ENCODE assay signal across 9 cellular contexts in the genomic region with DNA sequence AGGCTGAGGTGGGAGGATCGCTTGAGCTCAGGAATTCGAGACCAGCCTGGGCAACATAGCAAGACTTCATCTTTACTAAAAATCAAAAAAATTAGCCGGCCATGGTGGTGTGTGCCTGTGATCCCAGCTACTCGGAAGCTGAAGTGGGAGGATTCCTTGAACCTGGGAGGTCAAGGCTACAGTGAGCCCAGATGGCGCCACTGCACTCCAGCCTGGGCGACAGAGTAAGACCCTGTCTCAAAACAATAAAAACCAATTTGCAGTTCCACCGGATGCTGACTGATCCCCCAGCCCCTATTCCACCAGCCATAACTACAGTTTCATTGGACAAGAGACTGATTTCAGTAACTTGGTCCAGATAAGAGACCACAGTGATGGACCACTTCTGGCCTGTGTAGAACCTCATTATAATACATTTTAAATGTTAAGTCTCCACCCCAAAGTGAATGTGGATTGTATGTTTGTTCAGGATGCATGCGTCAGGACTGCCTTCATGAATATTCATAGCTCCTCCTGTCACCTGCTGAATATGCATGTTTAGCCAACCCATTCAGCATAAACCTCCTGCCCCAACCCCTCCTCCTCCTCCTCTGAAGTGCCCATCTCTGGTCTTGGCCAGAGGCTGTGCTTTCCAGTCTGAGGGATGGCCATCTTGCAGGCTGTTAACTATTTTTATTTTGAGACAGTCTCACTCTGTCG. TPM values are rescaled to one million over a fixed set of nuclear protein-coding genes. Genes with fewer than 3 reads are reported as not detected.
A peak's percentile ranks its signal among the peaks of the same experiment; 100 is the strongest.
DNase-seq lines count a peak whose midpoint lies in the region; ATAC-seq and TF ChIP-seq lines count a peak whose summit lies in the region.
"Had no signal": no experiment of that assay in that cellular context is flagged by ENCODE, and none has a peak within 500 bp of the region (broad histone marks: within the 10 kb centered on the region; RNA-seq: fewer than 3 reads in every experiment).

No MANE protein-coding gene starts in this region.

- no peak for ATAC-seq in T-helper 17 cell
- ATAC-seq in GM21786 (IDR thresholded peaks at IDR 0.05; ENCODE audit: unreplicated experiment) = no peak

- H3K27me3 ChIP-seq in hepatocyte = no peaks in the 10 kb centered on the region

- no peaks in the 10 kb centered on the region for H3K9me2 ChIP-seq in hepatocyte (replicated peaks; ENCODE audit: insufficient read depth)

- peaks cover 14% of the 10 kb centered on the region for H3K4me1 ChIP-seq in hepatocyte (ENCODE audit: insufficient read depth)

- H3K27ac Mint-ChIP-seq in T-helper 17 cell = peak overlapping the region; percentile 92

- in situ Hi-C loops in GM13977 (cut with MboI; ENCODE audit: low pct_unique_long_range_greater_than_20kb, low sequenced_read_pairs, unreplicated experiment) = no loop called here

- H3K4me2 ChIP-seq in hepatocyte = peak overlapping the region; percentile 95

- DNase-seq in GM13977 (ENCODE audit: low spot score) (peak; percentile 20), T-helper 17 cell (no peak), hepatocyte (ENCODE audit: low spot score) (no peak), NCI-H2171 (lab: John Stamatoyannopoulos, UW) (no peak), GDM1 (lab: John Stamatoyannopoulos, UW) (no peak)
- DNase-seq in stimulated activated CD4-positive, alpha-beta T cell treated with anti-CD3 and anti-CD28 coated beads, Interleukin-1b, Interleukin-23, amount 100 ng/mL, for 48 hours = no peak
- DNase-seq: NCI-H226 had no signal

- peaks cover 14% of the 10 kb centered on the region for H4K20me1 ChIP-seq in hepatocyte (ENCODE audit: insufficient read depth, poor library complexity, severe bottlenecking)

- H3K27ac ChIP-seq in C4-2B (peak overlapping the region; percentile 97), hepatocyte (no peak overlapping the region)

- H2AFZ ChIP-seq in hepatocyte = no peak overlapping the region

- peaks cover 32% of the 10 kb centered on the region for H3K4me1 Mint-ChIP-seq in T-helper 17 cell

- H3K4me3 ChIP-seq in hepatocyte = no peak overlapping the region

- 82% methylated on average over 9 of the region's 9 CpGs for WGBS in hepatocyte (ENCODE audit: low lambda C conversion rate, missing lambda C conversion rate)

- TF ChIP-seq CTCF in C4-2B (conservative IDR thresholded peaks at IDR 0.05) (no peak), GM13977 (IDR thresholded peaks at IDR 0.05; ENCODE audit: extremely low read depth, insufficient read depth, missing control alignments) (no peak), hepatocyte (IDR thresholded peaks at IDR 0.05; ENCODE audit: poor library complexity) (no peak)

- H3K36me3 ChIP-seq in hepatocyte (replicated peaks; ENCODE audit: insufficient read depth, low read depth) = no peaks in the 10 kb centered on the region

- peaks cover 5% of the 10 kb centered on the region for H3K36me3 Mint-ChIP-seq in T-helper 17 cell (ENCODE audit: low read depth)

- no peaks in the 10 kb centered on the region for H3K27me3 Mint-ChIP-seq in T-helper 17 cell

- H3K9me3 ChIP-seq in T-helper 17 cell (ENCODE audit: control insufficient read depth, low read length, poor library complexity, severe bottlenecking) (no peaks in the 10 kb centered on the region), hepatocyte (ENCODE audit: low read depth) (no peaks in the 10 kb centered on the region)

- peak overlapping the region; percentile 28 for H3K4me3 Mint-ChIP-seq in T-helper 17 cell

- peaks cover 72% of the 10 kb centered on the region for H3K79me2 ChIP-seq in hepatocyte

RNA-seq across cellular contexts. Expression of gene SLBP, which starts 2.3 kb away (rescaled TPM):
- total RNA-seq in T-helper 17 cell (10 to 100 TPM; 24.9 to 36.0 TPM), hepatocyte (48.2 and 82.5 TPM in 2 replicates)
- polyA plus RNA-seq in hepatocyte = 81.8 and 84.0 TPM in 2 replicates

RNA-seq across cellular contexts. Expression of gene TMEM129, which starts 6.7 kb away (rescaled TPM):
- 10 to 100 TPM; 18.4 to 18.5 TPM for total RNA-seq in T-helper 17 cell
- total RNA-seq in hepatocyte = 36.1 and 40.8 TPM in 2 replicates
- polyA plus RNA-seq in hepatocyte = 57.8 and 59.4 TPM in 2 replicates

RNA-seq across cellular contexts. Expression of gene TACC3, which starts 6.9 kb away (rescaled TPM):
- total RNA-seq in T-helper 17 cell (10 to 100 TPM; 73.4 to 91.8 TPM), hepatocyte (9.3 and 10.5 TPM in 2 replicates)
- 14.8 and 16.7 TPM in 2 replicates for polyA plus RNA-seq in hepatocyte

RNA-seq across cellular contexts. Expression of gene FAM53A, which starts 30.3 kb away (rescaled TPM):
- total RNA-seq in T-helper 17 cell (1 to 10 TPM; 2.4 to 3.1 TPM), hepatocyte (4.7 and 5.2 TPM in 2 replicates)
- polyA plus RNA-seq in hepatocyte = 6.8 and 10.8 TPM in 2 replicates
